In the genomic region with DNA sequence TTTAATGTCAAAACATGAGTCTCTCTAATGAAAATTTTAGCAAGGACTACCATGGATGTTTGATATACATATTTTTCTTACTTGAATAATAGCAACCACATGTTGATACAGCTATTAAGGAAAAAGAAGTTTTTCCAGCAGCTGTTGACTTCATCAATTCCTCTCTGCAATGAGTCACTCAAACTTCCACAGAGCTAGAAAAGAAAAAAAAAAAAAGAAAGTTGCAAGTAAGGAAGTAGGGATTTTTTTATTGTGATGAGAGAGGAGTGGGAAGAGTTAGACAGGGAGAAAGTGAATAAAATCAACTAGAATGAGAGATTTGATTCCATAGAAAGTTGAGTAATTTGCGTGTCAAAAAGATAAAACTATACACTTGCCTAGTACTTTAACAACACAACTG, we compare ENCODE assay signal across 16 cellular contexts. TPM values are rescaled to one million over a fixed set of nuclear protein-coding genes. Genes with fewer than 3 reads are reported as not detected.
DNase-seq lines count a peak whose midpoint lies in the region; ATAC-seq and TF ChIP-seq lines count a peak whose summit lies in the region.
"Had no signal": no experiment of that assay in that cellular context is flagged by ENCODE, and none has a peak within 500 bp of the region (broad histone marks: within the 10 kb centered on the region; RNA-seq: fewer than 3 reads in every experiment).

No MANE protein-coding gene starts in this region.

- H3K36me3 ChIP-seq in left lung (no peaks in the 10 kb centered on the region), spleen (no peaks in the 10 kb centered on the region), adrenal gland (replicated peaks in 1 of 2) (no peaks in the 10 kb centered on the region)
- H3K36me3 ChIP-seq: BLaER1 treated with 17β-estradiol and CSF1 and Interleukin-3, amounts not matched to agents 10 nM and 100 nM; right lobe of liver; upper lobe of right lung had no signal

- intact Hi-C loops in left lung (cut with DNase I) (no loop called here), spleen (cut with DNase I; ENCODE audit: low total_unique reads) (no loop called here), adrenal gland (cut with DNase I) (no loop called here)

- peaks cover 4 to 38% of the 10 kb centered on the region in 2 donors for H3K4me1 ChIP-seq in left lung
- peaks cover 0 to 23% (median 21%) of the 10 kb centered on the region in 6 donors for H3K4me1 ChIP-seq in spleen
- peaks cover 0 to 4% of the 10 kb centered on the region in 2 donors for H3K4me1 ChIP-seq in adrenal gland (replicated peaks in 1 of 2)

- WGBS in spleen, 5 donors = 80 to 89% (median 88%) methylated on average over 1 of the region's 1 CpG
- WGBS in adrenal gland, 4 donors = 78 to 90% (median 81%) methylated on average over 1 of the region's 1 CpG

- TF ChIP-seq CTCF in AG04450 (IDR thresholded peaks at IDR 0.05; ENCODE audit: low read depth, low read length) = no peak
- no peak for TF ChIP-seq CTCF in left lung (IDR thresholded peaks at IDR 0.05)
- no peak for TF ChIP-seq CTCF in spleen (IDR thresholded peaks at IDR 0.05 in 8 of 11, conservative IDR thresholded peaks at IDR 0.05 in 3 of 11)
- no peak for TF ChIP-seq CTCF in adrenal gland (IDR thresholded peaks at IDR 0.05)

- peak; percentile 16 for ATAC-seq in left lung
- ATAC-seq in GM19463 (IDR thresholded peaks at IDR 0.05; ENCODE audit: unreplicated experiment) = no peak
- ATAC-seq: natural killer cell had no signal

- DNase-seq in AG04450 (ENCODE audit: low read depth, low spot score) (no peak), HT1080 (ENCODE audit: low read depth) (peak; percentile 87), brain pericyte (ENCODE audit: low read depth, low spot score) (peak; percentile 69), left lung (no peak), spleen (no peak), adrenal gland (no peak), DMS79 (lab: John Stamatoyannopoulos, UW) (no peak)
- DNase-seq: activated naive CD8-positive, alpha-beta T cell treated with anti-CD3 and anti-CD28 coated beads, Interleukin-2, amount 10 ng/mL, durations not matched to agents 7 days and 5 days; natural killer cell; NCI-H1048; NCI-H524; right lobe of liver; SHP77; upper lobe of right lung had no signal

- no peaks in the 10 kb centered on the region for H3K9me3 ChIP-seq in AG04450 (ENCODE audit: control insufficient read depth, insufficient read depth, low read length)
- no peaks in the 10 kb centered on the region for H3K9me3 ChIP-seq in left lung
- no peaks in the 10 kb centered on the region for H3K9me3 ChIP-seq in spleen
- no peaks in the 10 kb centered on the region for H3K9me3 ChIP-seq in adrenal gland (replicated peaks in 1 of 3)
- H3K9me3 ChIP-seq: BLaER1 treated with 17β-estradiol and CSF1 and Interleukin-3, amounts not matched to agents 10 nM and 100 nM; right lobe of liver; upper lobe of right lung had no signal

- no peak for TF ChIP-seq POLR2A in spleen (IDR thresholded peaks at IDR 0.05)
- TF ChIP-seq POLR2A in adrenal gland (IDR thresholded peaks at IDR 0.05) = no peak

- POLR2A ChIA-PET in AG04450 (lab: Yijun Ruan, JAX) = interaction anchor here (1.4 kb wide), 1 partner anchor 45 kb away, joined by 3 read pairs; no protein-coding TSS in a partner anchor

- CTCF ChIA-PET in AG04450 (lab: Charles Lee) = interaction anchor here (0.5 to 1.7 kb wide), 5 partner anchors 11 to 312 kb away, joined by 3 to 6 read pairs (median 3); no protein-coding TSS in a partner anchor

- peak overlapping the region; percentile 32 for H3K27ac ChIP-seq in AG04450 (ENCODE audit: low read depth, low read length)
- H3K27ac ChIP-seq in left lung = peak overlapping the region in 1 of 2 donors; percentile 2
- H3K27ac ChIP-seq in spleen = no peak overlapping the region
- H3K27ac ChIP-seq in adrenal gland = no peak overlapping the region
- H3K27ac ChIP-seq: BLaER1 treated with 17β-estradiol and CSF1 and Interleukin-3, amounts not matched to agents 10 nM and 100 nM; right lobe of liver; upper lobe of right lung had no signal

- no peaks in the 10 kb centered on the region for H3K27me3 ChIP-seq in AG04450 (ENCODE audit: control insufficient read depth, insufficient read depth, low read length)
- no peaks in the 10 kb centered on the region for H3K27me3 ChIP-seq in left lung
- peaks cover 0 to 5% (median 0%) of the 10 kb centered on the region in 7 donors for H3K27me3 ChIP-seq in spleen (replicated peaks in 1 of 7)
- no peaks in the 10 kb centered on the region for H3K27me3 ChIP-seq in adrenal gland
- H3K27me3 ChIP-seq: BLaER1 treated with 17β-estradiol and CSF1 and Interleukin-3, amounts not matched to agents 10 nM and 100 nM; right lobe of liver; upper lobe of right lung had no signal

- no peak overlapping the region for H3K4me3 ChIP-seq in AG04450 (ENCODE audit: low read depth, low read length)
- H3K4me3 ChIP-seq in left lung = no peak overlapping the region
- H3K4me3 ChIP-seq in spleen = no peak overlapping the region
- H3K4me3 ChIP-seq in adrenal gland = no peak overlapping the region
- H3K4me3 ChIP-seq: BLaER1 treated with 17β-estradiol and CSF1 and Interleukin-3, amounts not matched to agents 10 nM and 100 nM; right lobe of liver; upper lobe of right lung had no signal

RNA-seq across cellular contexts. Expression of a gene that starts 46.2 kb away (rescaled TPM):
- polyA plus RNA-seq in AG04450 (2011; rRNA removed) = 1,209 and 1,356 TPM in 2 replicates
- 1,205 and 1,557 TPM in 2 replicates for polyA minus RNA-seq in AG04450 (2011; rRNA and poly(A)+ RNA removed)
- total RNA-seq in HT1080 (2014; rRNA removed; shearing (Covaris generic)) = 332 and 437 TPM in 2 replicates
- 613 and 670 TPM in 2 replicates for polyA plus RNA-seq in HT1080 (2015; cell fraction: cytosol; rRNA removed)
- 319 and 385 TPM in 2 replicates for polyA plus RNA-seq in HT1080 (2015; cell fraction: nucleus; rRNA removed)
- 100 to 1,000 TPM; 377 to 520 TPM for total RNA-seq in left lung
- total RNA-seq in spleen = 100 to 1,000 TPM in 6 of 7 donors, 10 to 100 TPM in 1; 75.4 to 404 (median 241) TPM
- polyA plus RNA-seq in spleen = 100 to 1,000 TPM in 1 of 3 donors, 10 to 100 TPM in 2; 26.8 to 124 (median 28.0) TPM
- 10 to 100 TPM in 3 of 8 donors, 1 to 10 TPM in 5; 5.4 to 25.3 (median 9.2) TPM for total RNA-seq in adrenal gland
- 10 to 100 TPM in 1 of 3 donors, 1 to 10 TPM in 2; 4.0 to 35.4 (median 9.6) TPM for polyA plus RNA-seq in adrenal gland
- total RNA-seq: natural killer cell had no signal

Comparison
In these comparisons a context has a peak if more than half of its experiments do, and no peak if none do; other contexts are left out.
1. DNase-seq: peak in HT1080 (single experiment) and brain pericyte (single experiment); none in AG04450 (single experiment), left lung (0 of 2), spleen (single experiment), adrenal gland (0 of 7) and DMS79 (single experiment).